8 cellular contexts compared by ENCODE assay signal in genomic region chr19:54388001-54388802, GRCh38. TPM values are rescaled to one million over a fixed set of nuclear protein-coding genes. Genes with fewer than 3 reads are reported as not detected.
DNase-seq lines count a peak whose midpoint lies in the region; ATAC-seq and TF ChIP-seq lines count a peak whose summit lies in the region.

No MANE protein-coding gene starts in this region.

- H3K79me2 ChIP-seq in KMS-11 (ENCODE audit: insufficient read depth, low read depth) = no peaks in the 10 kb centered on the region

- intact Hi-C loops in heart left ventricle (cut with DNase I) = no loop called here

- H3K4me3 Mint-ChIP-seq in activated CD4-positive, alpha-beta memory T cell treated with anti-CD3 and anti-CD28 coated beads, Interleukin-2, amount 10 ng/mL, durations not matched to agents 7 days and 5 days = peak overlapping the region; percentile 69

- CTCF ChIA-PET in activated CD4-positive, alpha-beta memory T cell treated with anti-CD3 and anti-CD28 coated beads, Interleukin-2, amount 10 ng/mL, durations not matched to agents 7 days and 5 days (lab: Charles Lee) = interaction anchor here (0.6 to 5.8 kb wide), 16 partner anchors 9 to 273 kb away, joined by 3 to 153 read pairs (median 4); partner anchors contain the start of genes CNOT3, LENG8, PRPF31 and TFPT

- peaks cover 21% of the 10 kb centered on the region for H3K27me3 Mint-ChIP-seq in activated CD4-positive, alpha-beta memory T cell treated with anti-CD3 and anti-CD28 coated beads, Interleukin-2, amount 10 ng/mL, durations not matched to agents 7 days and 5 days

- peak overlapping the region; percentile 43; the same call in 1 of the 2 replicates for H3K27ac ChIP-seq in KMS-11
- peak overlapping the region in 2 of 12 donors; percentile 22 to 93 for H3K27ac ChIP-seq in heart left ventricle

- peak; percentile 95 for DNase-seq in CMK (ENCODE audit: low read depth)
- DNase-seq in activated CD4-positive, alpha-beta memory T cell treated with anti-CD3 and anti-CD28 coated beads, Interleukin-2, amount 10 ng/mL, durations not matched to agents 7 days and 5 days = peak; percentile 55
- DNase-seq in heart left ventricle = peak in 3 of 5 donors; percentile 10 to 35 (median 23)
- peak; percentile 28 to 29 for DNase-seq in stimulated activated CD4-positive, alpha-beta T cell treated with anti-CD3 and anti-CD28 coated beads, Interleukin-4, amount 100 ng/mL, for 4 hours
- DNase-seq in occipital lobe (lab: John Stamatoyannopoulos, UW) = no peak
- no peak for DNase-seq in HK-2 (ENCODE audit: unreplicated experiment)
- no peak for DNase-seq in ureter (ENCODE audit: low spot score)

- peaks cover 7% of the 10 kb centered on the region for H3K4me1 ChIP-seq in KMS-11 (ENCODE audit: low read depth, poor library complexity, severe bottlenecking)
- peaks cover 0 to 42% (median 2%) of the 10 kb centered on the region in 12 donors for H3K4me1 ChIP-seq in heart left ventricle

- no peaks in the 10 kb centered on the region for H3K9me3 ChIP-seq in heart left ventricle

- H3K36me3 ChIP-seq in KMS-11 (ENCODE audit: insufficient read depth) (no peaks in the 10 kb centered on the region), heart left ventricle (no peaks in the 10 kb centered on the region)

- TF ChIP-seq POLR2A in heart left ventricle (IDR thresholded peaks at IDR 0.05) = no peak

- H3K9ac ChIP-seq in KMS-11 = no peak overlapping the region

- peaks cover 50% of the 10 kb centered on the region for H3K4me1 Mint-ChIP-seq in activated CD4-positive, alpha-beta memory T cell treated with anti-CD3 and anti-CD28 coated beads, Interleukin-2, amount 10 ng/mL, durations not matched to agents 7 days and 5 days

- peak overlapping the region; percentile 48; the same call in 1 of the 2 replicates for H2AFZ ChIP-seq in KMS-11 (ENCODE audit: low read depth)

- H3K27me3 ChIP-seq in KMS-11 (ENCODE audit: insufficient read depth, low read depth) (no peaks in the 10 kb centered on the region; the same call in 1 of the 2 replicates), heart left ventricle (peaks cover 0 to 59% (median 13%) of the 10 kb centered on the region in 9 donors)

- TF ChIP-seq CTCF in KMS-11 (conservative IDR thresholded peaks at IDR 0.05; ENCODE audit: low read depth, low read length) (no peak), heart left ventricle (IDR thresholded peaks at IDR 0.05) (no peak)

- ATAC-seq in heart left ventricle = peak in 3 of 4 donors; percentile 22 to 64 (median 39)

- WGBS in heart left ventricle, 4 donors = 6 to 15% (median 10%) methylated on average over 33 to 34 of the region's 34 CpGs

- no peaks in the 10 kb centered on the region for H3K9me3 Mint-ChIP-seq in activated CD4-positive, alpha-beta memory T cell treated with anti-CD3 and anti-CD28 coated beads, Interleukin-2, amount 10 ng/mL, durations not matched to agents 7 days and 5 days

- H4K20me1 ChIP-seq in KMS-11 (ENCODE audit: insufficient read depth) = no peaks in the 10 kb centered on the region

- POLR2A ChIA-PET in activated CD4-positive, alpha-beta memory T cell treated with anti-CD3 and anti-CD28 coated beads, Interleukin-2, amount 10 ng/mL, durations not matched to agents 7 days and 5 days (lab: Charles Lee) = interaction anchor here (1.0 to 4.4 kb wide), 16 partner anchors 9 to 273 kb away, joined by 3 to 38 read pairs (median 5); partner anchors contain the start of genes LAIR1, LENG1, LENG8 and PRPF31

- H3K36me3 Mint-ChIP-seq in activated CD4-positive, alpha-beta memory T cell treated with anti-CD3 and anti-CD28 coated beads, Interleukin-2, amount 10 ng/mL, durations not matched to agents 7 days and 5 days (ENCODE audit: low read depth) = peaks cover 8% of the 10 kb centered on the region

- H3K27ac Mint-ChIP-seq in activated CD4-positive, alpha-beta memory T cell treated with anti-CD3 and anti-CD28 coated beads, Interleukin-2, amount 10 ng/mL, durations not matched to agents 7 days and 5 days = peak overlapping the region; percentile 73

- peak overlapping the region; percentile 47 for H3K4me2 ChIP-seq in KMS-11

- H3K4me3 ChIP-seq in KMS-11 (IDR thresholded peaks at IDR 0.05; ENCODE audit: insufficient read depth, low read depth, low read length) (no peak overlapping the region), heart left ventricle (peak overlapping the region in 9 of 12 donors; percentile 10 to 57 (median 36))

RNA-seq across cellular contexts. Expression of gene LAIR1, which starts 23.5 kb away (rescaled TPM):
- 10 to 100 TPM; 56.6 to 59.0 TPM for total RNA-seq in activated CD4-positive, alpha-beta memory T cell treated with anti-CD3 and anti-CD28 coated beads, Interleukin-2, amount 10 ng/mL, durations not matched to agents 7 days and 5 days
- total RNA-seq in heart left ventricle (100 to 1,000 TPM in 1 of 9 donors, 10 to 100 TPM in 1, 1 to 10 TPM in 7; 3.5 to 102 (median 5.4) TPM), occipital lobe (1.1 TPM), ureter (16.1 TPM)
- 1 to 10 TPM; 2.9 to 5.3 TPM for polyA plus RNA-seq in heart left ventricle

RNA-seq across cellular contexts. Expression of gene TTYH1, which starts 27.1 kb away (rescaled TPM):
- under 1 TPM; 0.53 to 0.68 TPM for total RNA-seq in activated CD4-positive, alpha-beta memory T cell treated with anti-CD3 and anti-CD28 coated beads, Interleukin-2, amount 10 ng/mL, durations not matched to agents 7 days and 5 days
- total RNA-seq in heart left ventricle (1 to 10 TPM in 5 of 9 donors, under 1 TPM in 4; 0.46 to 6.9 (median 1.1) TPM), occipital lobe (74.7 TPM), ureter (2.7 TPM)
- 1 to 10 TPM in 1 of 2 donors, under 1 TPM in 1; 0.85 to 1.8 TPM for polyA plus RNA-seq in heart left ventricle

RNA-seq across cellular contexts. Expression of gene LILRA4, which starts 49.2 kb away (rescaled TPM):
- not detected for total RNA-seq in activated CD4-positive, alpha-beta memory T cell treated with anti-CD3 and anti-CD28 coated beads, Interleukin-2, amount 10 ng/mL, durations not matched to agents 7 days and 5 days
- total RNA-seq in heart left ventricle (not detected), occipital lobe (0.16 TPM), ureter (0.44 TPM)
- polyA plus RNA-seq in heart left ventricle = not detected

Comparison
In these comparisons a context has a peak if more than half of its experiments do, and no peak if none do; other contexts are left out.
1. DNase-seq: peak in CMK (single experiment), activated CD4-positive, alpha-beta memory T cell treated with anti-CD3 and anti-CD28 coated beads, Interleukin-2, amount 10 ng/mL, durations not matched to agents 7 days and 5 days (single experiment), heart left ventricle (3 of 5) and stimulated activated CD4-positive, alpha-beta T cell treated with anti-CD3 and anti-CD28 coated beads, Interleukin-4, amount 100 ng/mL, for 4 hours (2 of 2); none in occipital lobe (single experiment), HK-2 (single experiment) and ureter (single experiment).